Comparison of ENCODE assay signal across 2 cellular contexts in genomic region chr11:58963551-58964075, GRCh38.
TF ChIP-seq lines count a peak whose summit lies in the region.

No MANE protein-coding gene starts in this region.

TF ChIP-seq in H1, 55 proteins besides CTCF, POLR2A, EP300 and RAD21:
- TF ChIP-seq NANOG (IDR thresholded peaks at IDR 0.05; ENCODE audit: insufficient read depth, low read depth, low read length, poor library complexity, severe bottlenecking) (peak; percentile 31), POLR2AphosphoS5 (IDR thresholded peaks at IDR 0.05; ENCODE audit: low read depth, low read length) (no peak), CHD2 (IDR thresholded peaks at IDR 0.05; ENCODE audit: low read length) (peak; percentile 81), USF2 (IDR thresholded peaks at IDR 0.05; ENCODE audit: low read length) (no peak), PHF8 (conservative IDR thresholded peaks at IDR 0.05; ENCODE audit: low read depth, low read length) (0 out of 2 replicates have a peak, but pooled peaks have one; percentile 31), ATF2 (IDR thresholded peaks at IDR 0.05; ENCODE audit: low read length) (no peak), TBP (IDR thresholded peaks at IDR 0.05; ENCODE audit: low read depth, low read length) (no peak; the same call in 1 of the 2 replicates), SP2 (IDR thresholded peaks at IDR 0.05; ENCODE audit: low read length) (peak; percentile 51), TCF12 (IDR thresholded peaks at IDR 0.05; ENCODE audit: low read depth, low read length) (no peak), RFX5 (IDR thresholded peaks at IDR 0.05; ENCODE audit: borderline replicate concordance, low read depth, low read length) (no peak), SP1 (IDR thresholded peaks at IDR 0.05; ENCODE audit: low read depth, low read length) (peak; percentile 92), SIX5 (IDR thresholded peaks at IDR 0.05; ENCODE audit: low read depth, low read length) (no peak), BCL11A (IDR thresholded peaks at IDR 0.05; ENCODE audit: low read depth in 2 of 2, low read length in 2 of 2) (no peak), KDM5A (IDR thresholded peaks at IDR 0.05; ENCODE audit: low read length) (no peak), TAF7 (optimal IDR thresholded peaks at IDR 0.05; ENCODE audit: borderline replicate concordance, low read depth, low read length) (no peak), BRCA1 (IDR thresholded peaks at IDR 0.05; ENCODE audit: low read depth, low read length) (no peak), SUZ12 (IDR thresholded peaks at IDR 0.05; ENCODE audit: low read length) (no peak), SIN3A (conservative IDR thresholded peaks at IDR 0.05 in 1 of 2, IDR thresholded peaks at IDR 0.05 in 1 of 2; ENCODE audit: low read depth in 1 of 2, low read length in 2 of 2) (peak in 1 of 2 experiments; percentile 57; a peak in 1 of 4 replicates), YY1 (IDR thresholded peaks at IDR 0.05; ENCODE audit: low read depth, low read length) (peak; percentile 64; the same call in 1 of the 2 replicates), TEAD4 (IDR thresholded peaks at IDR 0.05; ENCODE audit: low read depth, low read length) (0 out of 2 replicates have a peak, but pooled peaks have one; percentile 1), E2F6 (IDR thresholded peaks at IDR 0.05) (peak; percentile 97), JUND (IDR thresholded peaks at IDR 0.05; ENCODE audit: low read length) (no peak), SRF (IDR thresholded peaks at IDR 0.05; ENCODE audit: low read depth, low read length) (no peak), KDM4A (IDR thresholded peaks at IDR 0.05; ENCODE audit: low read depth, low read length, severe bottlenecking) (peak; percentile 70), TAF1 (IDR thresholded peaks at IDR 0.05; ENCODE audit: low read depth, low read length) (0 out of 2 replicates have a peak, but pooled peaks have one; percentile 28), CBX8 (IDR thresholded peaks at IDR 0.05; ENCODE audit: borderline replicate concordance, low read depth, low read length) (no peak), MAX (IDR thresholded peaks at IDR 0.05) (peak; percentile 98), CTBP2 (IDR thresholded peaks at IDR 0.05; ENCODE audit: borderline replicate concordance, insufficient read depth, insufficient read length, low read length) (no peak)

TF ChIP-seq in liver, 16 proteins besides CTCF, POLR2A, EP300 and RAD21:
- TF ChIP-seq GABPA (IDR thresholded peaks at IDR 0.05 in 1 of 2, conservative IDR thresholded peaks at IDR 0.05 in 1 of 2), result peak; percentile 51 to 78
- TF ChIP-seq, protein P1, sequence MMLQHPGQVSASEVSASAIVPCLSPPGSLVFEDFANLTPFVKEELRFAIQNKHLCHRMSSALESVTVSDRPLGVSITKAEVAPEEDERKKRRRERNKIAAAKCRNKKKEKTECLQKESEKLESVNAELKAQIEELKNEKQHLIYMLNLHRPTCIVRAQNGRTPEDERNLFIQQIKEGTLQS (IDR thresholded peaks at IDR 0.05), result no peak
- TF ChIP-seq FOXA1 (IDR thresholded peaks at IDR 0.05), result no peak
- no peak for TF ChIP-seq EGR1 (IDR thresholded peaks at IDR 0.05; ENCODE audit: low read depth in 2 of 2)
- TF ChIP-seq SP1 (IDR thresholded peaks at IDR 0.05), result peak; percentile 48
- peak; percentile 11 to 36 for TF ChIP-seq HNF4A (conservative IDR thresholded peaks at IDR 0.05)
- TF ChIP-seq MAX (IDR thresholded peaks at IDR 0.05), result peak; percentile 77
- no peak for TF ChIP-seq HNF4G (IDR thresholded peaks at IDR 0.05)
- peak in 1 of 2 donors; percentile 50 for TF ChIP-seq RXRA (IDR thresholded peaks at IDR 0.05)
- TF ChIP-seq, protein P2, sequence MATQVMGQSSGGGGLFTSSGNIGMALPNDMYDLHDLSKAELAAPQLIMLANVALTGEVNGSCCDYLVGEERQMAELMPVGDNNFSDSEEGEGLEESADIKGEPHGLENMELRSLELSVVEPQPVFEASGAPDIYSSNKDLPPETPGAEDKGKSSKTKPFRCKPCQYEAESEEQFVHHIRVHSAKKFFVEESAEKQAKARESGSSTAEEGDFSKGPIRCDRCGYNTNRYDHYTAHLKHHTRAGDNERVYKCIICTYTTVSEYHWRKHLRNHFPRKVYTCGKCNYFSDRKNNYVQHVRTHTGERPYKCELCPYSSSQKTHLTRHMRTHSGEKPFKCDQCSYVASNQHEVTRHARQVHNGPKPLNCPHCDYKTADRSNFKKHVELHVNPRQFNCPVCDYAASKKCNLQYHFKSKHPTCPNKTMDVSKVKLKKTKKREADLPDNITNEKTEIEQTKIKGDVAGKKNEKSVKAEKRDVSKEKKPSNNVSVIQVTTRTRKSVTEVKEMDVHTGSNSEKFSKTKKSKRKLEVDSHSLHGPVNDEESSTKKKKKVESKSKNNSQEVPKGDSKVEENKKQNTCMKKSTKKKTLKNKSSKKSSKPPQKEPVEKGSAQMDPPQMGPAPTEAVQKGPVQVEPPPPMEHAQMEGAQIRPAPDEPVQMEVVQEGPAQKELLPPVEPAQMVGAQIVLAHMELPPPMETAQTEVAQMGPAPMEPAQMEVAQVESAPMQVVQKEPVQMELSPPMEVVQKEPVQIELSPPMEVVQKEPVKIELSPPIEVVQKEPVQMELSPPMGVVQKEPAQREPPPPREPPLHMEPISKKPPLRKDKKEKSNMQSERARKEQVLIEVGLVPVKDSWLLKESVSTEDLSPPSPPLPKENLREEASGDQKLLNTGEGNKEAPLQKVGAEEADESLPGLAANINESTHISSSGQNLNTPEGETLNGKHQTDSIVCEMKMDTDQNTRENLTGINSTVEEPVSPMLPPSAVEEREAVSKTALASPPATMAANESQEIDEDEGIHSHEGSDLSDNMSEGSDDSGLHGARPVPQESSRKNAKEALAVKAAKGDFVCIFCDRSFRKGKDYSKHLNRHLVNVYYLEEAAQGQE (IDR thresholded peaks at IDR 0.05), result no peak
- TF ChIP-seq FOXA2 (IDR thresholded peaks at IDR 0.05), result no peak
- TF ChIP-seq NR2F2 (IDR thresholded peaks at IDR 0.05), result no peak
- no peak for TF ChIP-seq ZBTB33 (IDR thresholded peaks at IDR 0.05)
- no peak for TF ChIP-seq JUND (IDR thresholded peaks at IDR 0.05)
- peak; percentile 87 for TF ChIP-seq YY1 (IDR thresholded peaks at IDR 0.05)
- no peak for TF ChIP-seq TAF1 (conservative IDR thresholded peaks at IDR 0.05)
